Comparison of ENCODE assay signal across 16 cellular contexts in the genomic region with DNA sequence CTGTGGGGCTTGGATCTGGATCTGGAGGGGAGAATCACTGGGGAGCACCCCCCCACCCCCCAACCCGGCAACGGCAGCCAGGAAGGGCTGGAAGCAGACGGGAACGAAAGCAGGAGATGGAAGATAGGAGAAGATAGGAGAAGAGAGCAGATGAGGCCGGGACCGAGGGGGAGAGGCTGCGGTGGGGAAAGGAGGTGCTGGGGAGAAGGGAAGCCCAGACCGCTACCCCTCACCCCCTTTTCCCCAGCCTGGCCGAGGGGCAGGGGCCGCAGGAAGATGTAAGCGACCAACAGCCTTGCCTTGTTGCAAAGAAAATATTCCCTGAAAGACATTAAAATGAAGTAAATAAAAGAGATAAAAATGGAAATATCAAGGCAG. TPM values are rescaled to one million over a fixed set of nuclear protein-coding genes. Genes with fewer than 3 reads are reported as not detected.
DNase-seq lines count a peak whose midpoint lies in the region; ATAC-seq, FAIRE-seq and TF ChIP-seq lines count a peak whose summit lies in the region.
"Had no signal": no experiment of that assay in that cellular context is flagged by ENCODE, and none has a peak within 500 bp of the region (broad histone marks: within the 10 kb centered on the region; RNA-seq: fewer than 3 reads in every experiment).

No MANE protein-coding gene starts in this region.

- in situ Hi-C loops in GM12878 (cut with MboI): no loop called here
- in situ Hi-C loops in HepG2 (cut with HindIII; ENCODE audit: extremely low pct_ligation_motif_present, low pct_unique_long_range_greater_than_20kb): no loop called here

- no peak overlapping the region for H3K14ac ChIP-seq in neuronal stem cell (ENCODE audit: low read length)

- no peak overlapping the region for H3K23ac ChIP-seq in neuronal stem cell (ENCODE audit: low read depth, low read length, poor library complexity)

- peak overlapping the region; percentile 28 for H3K18ac ChIP-seq in neuronal stem cell (ENCODE audit: low read length)

- POLR2A ChIA-PET in GM12878 (lab: Charles Lee): no interaction called here
- POLR2A ChIA-PET in HepG2 (lab: Yijun Ruan, JAX): no interaction called here

- peak overlapping the region; percentile 63 for H2AK5ac ChIP-seq in neuronal stem cell (ENCODE audit: low read depth, low read length)

- peak overlapping the region; percentile 81 for H3K4me2 ChIP-seq in BLaER1
- 0 out of 2 replicates have a peak overlapping the region, but pooled peaks have one; percentile 38 for H3K4me2 ChIP-seq in GM12878 (ENCODE audit: control insufficient read depth, insufficient read depth)
- H3K4me2 ChIP-seq in neuronal stem cell (ENCODE audit: insufficient read depth, low read length, poor library complexity, severe bottlenecking): no peak overlapping the region
- no peak overlapping the region for H3K4me2 ChIP-seq in HepG2 (ENCODE audit: low read depth, low read length)

- H3K9ac ChIP-seq in BLaER1 (peak overlapping the region; percentile 5; the same call in 1 of the 2 replicates), GM12878 (ENCODE audit: control insufficient read depth, insufficient read depth, low read length) (no peak overlapping the region), neuronal stem cell (ENCODE audit: low read depth, low read length, poor library complexity) (no peak overlapping the region), HepG2 (ENCODE audit: insufficient read depth, low read depth, low read length) (no peak overlapping the region)

- DNase-seq in HUDEP-2 (lab: John Stamatoyannopoulos, UW; ENCODE audit: unreplicated experiment in 76 of 76) (peak in 41 of 76 experiments; percentile 34 to 92 (median 64)), GM12878 (ENCODE audit: low read depth, low spot score) (no peak), neuronal stem cell (ENCODE audit: low spot score) (no peak), HepG2 (ENCODE audit: low spot score) (no peak), progenitor cell of endocrine pancreas (ENCODE audit: low spot score, unreplicated experiment) (no peak), natural killer cell (no peak)
- DNase-seq: C1 segment of cervical spinal cord; COR-L47; HCEC 1CT; NCI-H1417 treated with DMSO at 0.1 percent for 48 hours; NK-92 treated with Interleukin-12 subunit alpha and Interleukin-12 subunit beta, amount 100 ng/mL, for 24 hours; SIG-M5 had no signal

- H3K4ac ChIP-seq in neuronal stem cell (ENCODE audit: low read length): no peak overlapping the region

- H4K8ac ChIP-seq in neuronal stem cell (ENCODE audit: low read depth, low read length): no peak overlapping the region

- no peak overlapping the region for H3K4me3 Mint-ChIP-seq in progenitor cell of endocrine pancreas (ENCODE audit: low read depth)
- H3K4me3 Mint-ChIP-seq in natural killer cell: no peak overlapping the region

- ATAC-seq in GM12878 (no peak), HepG2 (no peak), natural killer cell (no peak)

- SMC1A ChIA-PET in GM12878 (lab: Charles Lee; ENCODE audit: uncharacterized antibody, unreplicated experiment): no interaction called here

- no peak overlapping the region for H3K4me3 ChIP-seq in BLaER1
- no peak overlapping the region for H3K4me3 ChIP-seq in GM12878
- H3K4me3 ChIP-seq in neuronal stem cell (ENCODE audit: low read length in 2 of 2): no peak overlapping the region
- H3K4me3 ChIP-seq in HepG2 (replicated peaks in 1 of 3; ENCODE audit: insufficient read depth in 1 of 3, low read depth in 2 of 3, low read length in 3 of 3): no peak overlapping the region

- H3K79me2 ChIP-seq in GM12878 (ENCODE audit: control insufficient read depth, insufficient read depth, low read length) (no peaks in the 10 kb centered on the region), HepG2 (ENCODE audit: insufficient read depth, low read length) (no peaks in the 10 kb centered on the region)

- H2BK12ac ChIP-seq in neuronal stem cell (ENCODE audit: low read length): no peak overlapping the region

- H3K9me3 ChIP-seq in BLaER1 (peaks cover 22% of the 10 kb centered on the region), GM12878 (replicated peaks; ENCODE audit: control insufficient read depth, insufficient read depth, low read length) (peaks cover 2% of the 10 kb centered on the region; the same call in 1 of the 3 replicates), neuronal stem cell (replicated peaks in 1 of 2; ENCODE audit: control insufficient read depth in 2 of 2, insufficient read depth in 1 of 2, low read depth in 1 of 2, low read length in 2 of 2) (peaks cover 7 to 13% of the 10 kb centered on the region in 2 donors), HepG2 (ENCODE audit: low read length) (peaks cover under 1% of the 10 kb centered on the region; the same call in 1 of the 2 replicates)

- no peak overlapping the region for H3K27ac Mint-ChIP-seq in progenitor cell of endocrine pancreas
- no peak overlapping the region for H3K27ac Mint-ChIP-seq in natural killer cell

- no peak for TF ChIP-seq RAD21 in GM12878 (IDR thresholded peaks at IDR 0.05; ENCODE audit: insufficient read depth, low read depth, low read length)
- no peak for TF ChIP-seq RAD21 in HepG2 (CRISPR knock-in tag; IDR thresholded peaks at IDR 0.05)

- RAD21 ChIA-PET in GM12878 (lab: Charles Lee; ENCODE audit: unreplicated experiment): no interaction called here

- H3K36me3 ChIP-seq in BLaER1: no peaks in the 10 kb centered on the region
- H3K36me3 ChIP-seq in GM12878 (ENCODE audit: control insufficient read depth in 2 of 2, insufficient read depth in 2 of 2, low read length in 1 of 2): no peaks in the 10 kb centered on the region
- H3K36me3 ChIP-seq in neuronal stem cell (replicated peaks in 1 of 2; ENCODE audit: control insufficient read depth in 2 of 2, insufficient read depth in 2 of 2, low read length in 2 of 2): no peaks in the 10 kb centered on the region
- H3K36me3 ChIP-seq in HepG2 (replicated peaks in 1 of 2; ENCODE audit: control insufficient read depth in 1 of 2, insufficient read depth in 2 of 2, low read length in 2 of 2): no peaks in the 10 kb centered on the region

- FAIRE-seq in GM12878 (lab: Jason Lieb, UNC) (no peak), HepG2 (lab: Jason Lieb, UNC) (no peak)

- H3K27me3 ChIP-seq in BLaER1 (peaks cover 23% of the 10 kb centered on the region; the same call in 1 of the 2 replicates), GM12878 (replicated peaks in 1 of 2; ENCODE audit: control insufficient read depth in 2 of 2, insufficient read depth in 2 of 2, low read length in 1 of 2) (0 out of 4 replicates have a peak, but pooled peaks cover 0 to 6% of the 10 kb centered on the region in 2 experiments), neuronal stem cell (ENCODE audit: control insufficient read depth in 3 of 3, insufficient read depth in 3 of 3, low read depth in 1 of 3, low read length in 3 of 3) (peaks cover 0 to 14% (median 11%) of the 10 kb centered on the region in 3 experiments), HepG2 (ENCODE audit: control insufficient read depth in 1 of 2, insufficient read depth in 2 of 2, low read length in 2 of 2) (peaks cover 21 to 59% of the 10 kb centered on the region in 2 experiments; a peak in 4 of 5 replicates)

- H2BK15ac ChIP-seq in neuronal stem cell (ENCODE audit: low read length): peak overlapping the region; percentile 24

- CTCF ChIA-PET in GM12878 (lab: Yijun Ruan, JAX): no interaction called here
- CTCF ChIA-PET in HepG2 (lab: Yijun Ruan, JAX; ENCODE audit: low intra/inter-chr PET ratio, low total read pairs): no interaction called here

- H3K36me3 Mint-ChIP-seq in progenitor cell of endocrine pancreas (ENCODE audit: insufficient read depth): no peaks in the 10 kb centered on the region
- H3K36me3 Mint-ChIP-seq in natural killer cell: no peaks in the 10 kb centered on the region

- no peak overlapping the region for H4K91ac ChIP-seq in neuronal stem cell (ENCODE audit: low read depth, low read length, poor library complexity)

- intact Hi-C loops in GM12878 (cut with micrococcal nuclease; ENCODE audit: unreplicated experiment): no loop called here
- intact Hi-C loops in HepG2 (cut with micrococcal nuclease; ENCODE audit: unreplicated experiment): no loop called here
- intact Hi-C loops in natural killer cell (cut with micrococcal nuclease): no loop called here

- H3K27ac ChIP-seq in BLaER1 (peak overlapping the region; percentile 61), GM12878 (ENCODE audit: control insufficient read depth, insufficient read depth) (no peak overlapping the region), neuronal stem cell (replicated peaks; ENCODE audit: low read length) (no peak overlapping the region), HepG2 (ENCODE audit: extremely low read length, insufficient read depth, low read length) (no peak overlapping the region)

- 16% methylated on average over 11 of the region's 11 CpGs for WGBS in GM12878 (ENCODE audit: insufficient coverage, insufficient replicate concordance, low lambda C conversion rate, missing lambda C conversion rate)
- WGBS in neuronal stem cell (ENCODE audit: extremely low coverage in 2 of 2, insufficient read length in 2 of 2, insufficient replicate concordance in 1 of 2), 2 donors: no CpG with 5 or more reads among the region's 11 CpGs
- 28% methylated on average over 11 of the region's 11 CpGs for WGBS in HepG2 (ENCODE audit: low lambda C conversion rate)

- no peak for TF ChIP-seq POLR2A in GM12878 (IDR thresholded peaks at IDR 0.05; ENCODE audit: low read depth, low read length)
- no peak for TF ChIP-seq POLR2A in HepG2 (IDR thresholded peaks at IDR 0.05; ENCODE audit: insufficient read depth in 1 of 2, low read depth in 2 of 2, low read length in 2 of 2)

- H4K20me1 ChIP-seq in BLaER1: no peaks in the 10 kb centered on the region
- no peaks in the 10 kb centered on the region; the same call in 1 of the 2 replicates for H4K20me1 ChIP-seq in GM12878 (ENCODE audit: control insufficient read depth, insufficient read depth)
- H4K20me1 ChIP-seq in HepG2 (ENCODE audit: insufficient read depth, low read length): no peaks in the 10 kb centered on the region; the same call in 1 of the 2 replicates

- TF ChIP-seq CTCF in GM12878 (IDR thresholded peaks at IDR 0.05 in 2 of 3, conservative IDR thresholded peaks at IDR 0.05 in 1 of 3; ENCODE audit: control insufficient read depth in 2 of 3, extremely low read depth in 1 of 3, insufficient read depth in 1 of 3, low read depth in 3 of 3, low read length in 3 of 3) (no peak), HepG2 (CRISPR knock-in tag; IDR thresholded peaks at IDR 0.05) (no peak), progenitor cell of endocrine pancreas (IDR thresholded peaks at IDR 0.05; ENCODE audit: unreplicated experiment) (no peak), natural killer cell (IDR thresholded peaks at IDR 0.05) (no peak)

- peaks cover 4% of the 10 kb centered on the region for H3K9me3 Mint-ChIP-seq in progenitor cell of endocrine pancreas (ENCODE audit: low read depth)
- peaks cover 3 to 4% of the 10 kb centered on the region in 2 donors for H3K9me3 Mint-ChIP-seq in natural killer cell

- peaks cover 33% of the 10 kb centered on the region for H3K4me1 ChIP-seq in BLaER1
- peaks cover 4% of the 10 kb centered on the region for H3K4me1 ChIP-seq in GM12878 (ENCODE audit: control insufficient read depth, insufficient read depth, low read length)
- H3K4me1 ChIP-seq in neuronal stem cell (ENCODE audit: control insufficient read depth in 2 of 2, insufficient read depth in 1 of 2, low read depth in 1 of 2, low read length in 2 of 2): peaks cover 0 to 5% of the 10 kb centered on the region in 2 donors
- H3K4me1 ChIP-seq in HepG2 (ENCODE audit: insufficient read depth, low read length): no peaks in the 10 kb centered on the region

- H2AFZ ChIP-seq in GM12878 (ENCODE audit: control insufficient read depth, low read depth, low read length): no peak overlapping the region
- no peak overlapping the region for H2AFZ ChIP-seq in neuronal stem cell (ENCODE audit: low read length)
- H2AFZ ChIP-seq in HepG2 (ENCODE audit: low read length): no peak overlapping the region

- H2BK5ac ChIP-seq in neuronal stem cell (ENCODE audit: low read length): no peak overlapping the region

- no peak for TF ChIP-seq EP300 in GM12878 (IDR thresholded peaks at IDR 0.05; ENCODE audit: borderline replicate concordance in 1 of 2, control insufficient read depth in 1 of 2, low read depth in 2 of 2, low read length in 2 of 2)
- TF ChIP-seq EP300 in HepG2 (IDR thresholded peaks at IDR 0.05; ENCODE audit: low read depth in 2 of 2, low read length in 2 of 2): no peak
- TF ChIP-seq EP300 in HepG2 (CRISPR knock-in tag; IDR thresholded peaks at IDR 0.05; ENCODE audit: borderline replicate concordance): no peak

- no TSS peak for BruUV-seq in GM12878 (replicated peaks; lab: Mats Ljungman, UMichigan)
- no TSS peak for BruUV-seq in HepG2 (replicated peaks; lab: Mats Ljungman, UMichigan)

- peaks cover 57% of the 10 kb centered on the region for H3K27me3 Mint-ChIP-seq in progenitor cell of endocrine pancreas
- peaks cover 16 to 25% of the 10 kb centered on the region in 2 donors for H3K27me3 Mint-ChIP-seq in natural killer cell (ENCODE audit: low read depth in 2 of 2)

- H3K4me1 Mint-ChIP-seq in progenitor cell of endocrine pancreas (ENCODE audit: low read depth): no peaks in the 10 kb centered on the region
- peaks cover 5% of the 10 kb centered on the region in 2 donors for H3K4me1 Mint-ChIP-seq in natural killer cell

- no peak overlapping the region for H2BK120ac ChIP-seq in neuronal stem cell (ENCODE audit: low read depth, low read length)

- no peaks in the 10 kb centered on the region for H3K79me1 ChIP-seq in neuronal stem cell (ENCODE audit: low read depth, low read length)

RNA-seq across cellular contexts. Expression of a gene that starts 26.8 kb away (rescaled TPM):
- total RNA-seq in GM12878 (2013; cell fraction: nucleolus; rRNA removed): 44.9 and 56.6 TPM in 2 replicates
- total RNA-seq in GM12878 (2014; rRNA removed): 2.3 and 2.8 TPM in 2 replicates
- total RNA-seq in GM12878 (2014; rRNA removed; fragmentation: Illumina TruSeq; extraction: Trizol): 1.3 and 1.5 TPM in 2 replicates
- 35.4 and 42.6 TPM in 2 replicates for total RNA-seq in GM12878 (2021)
- 4.5 TPM for polyA plus RNA-seq in GM12878 (2011; ENCODE audit: low read depth)
- 0.75 and 1.6 TPM in 2 replicates for polyA plus RNA-seq in GM12878 (2011; rRNA removed)
- polyA plus RNA-seq in GM12878 (2011; cell fraction: cytosol; rRNA removed): 1.8 and 2.5 TPM in 2 replicates
- polyA plus RNA-seq in GM12878 (2011; cell fraction: nucleus; rRNA removed): 18.7 and 22.6 TPM in 2 replicates
- 12.9 and 17.4 TPM in 2 replicates for polyA plus RNA-seq in GM12878 (2012)
- polyA plus RNA-seq in GM12878 (2014; fragmentation: Illumina TruSeq; extraction: Trizol): 5.6 and 6.6 TPM in 2 replicates
- 1 to 10 TPM in 1 of 2 experiments, under 1 TPM in 1; 0.69 to 1.5 TPM for polyA plus RNA-seq in GM12878 (2014; fragmentation: Nextera tagmentation; extraction: Ambion mirVana)
- polyA plus RNA-seq in GM12878 (2014; rRNA removed): 10.2 and 15.6 TPM in 2 replicates
- 10 to 100 TPM; 14.2 to 14.9 TPM for polyA plus RNA-seq in GM12878 (2016; fragmentation: Nextera tagmentation; extraction: Ambion mirVana)
- polyA minus RNA-seq in GM12878 (2011; rRNA and poly(A)+ RNA removed): 1.7 and 7.0 TPM in 2 replicates
- polyA minus RNA-seq in GM12878 (2011; cell fraction: cytosol; rRNA and poly(A)+ RNA removed): 4.5 and 5.3 TPM in 2 replicates
- polyA minus RNA-seq in GM12878 (2011; cell fraction: nucleus; rRNA and poly(A)+ RNA removed): 4.8 and 7.7 TPM in 2 replicates
- 8.3 TPM for polyA plus RNA-seq in neuronal stem cell (2013, experiment 1 of 2)
- 8.0 TPM for polyA plus RNA-seq in neuronal stem cell (2013, experiment 2 of 2)
- not detected in 2 replicates for total RNA-seq in HepG2 (2016; rRNA removed; fragmentation: Illumina TruSeq; extraction: Trizol)
- not detected in 2 replicates for total RNA-seq in HepG2 (2016; cell fraction: cytosol; rRNA removed; fragmentation: Illumina TruSeq; extraction: Trizol; ENCODE audit: low read depth)
- not detected in 2 replicates for total RNA-seq in HepG2 (2016; cell fraction: insoluble cytoplasmic fraction; rRNA removed; fragmentation: Illumina TruSeq; extraction: Trizol)
- total RNA-seq in HepG2 (2016; cell fraction: membrane; rRNA removed; fragmentation: Illumina TruSeq; extraction: Trizol): not detected in 2 replicates
- total RNA-seq in HepG2 (2016; cell fraction: nucleus; rRNA removed; fragmentation: Illumina TruSeq; extraction: Trizol): not detected in 2 replicates
- 0.05 and 0.09 TPM in 2 replicates for polyA plus RNA-seq in HepG2 (2011; rRNA removed)
- 0.04 TPM in 1 of 2 replicates, not detected in the other for polyA plus RNA-seq in HepG2 (2011; cell fraction: cytosol; rRNA removed)
- not detected in 2 replicates for polyA plus RNA-seq in HepG2 (2011; cell fraction: nucleus; rRNA removed)
- 0.07 TPM in 1 of 2 replicates, not detected in the other for polyA plus RNA-seq in HepG2 (2012)
- not detected in 2 replicates for polyA plus RNA-seq in HepG2 (2016; cell fraction: cytosol; fragmentation: Illumina TruSeq; extraction: Trizol; ENCODE audit: low read depth)
- polyA plus RNA-seq in HepG2 (2016; cell fraction: insoluble cytoplasmic fraction; fragmentation: Illumina TruSeq; extraction: Trizol; ENCODE audit: low read depth): not detected in 2 replicates
- polyA plus RNA-seq in HepG2 (2016; cell fraction: membrane; fragmentation: Illumina TruSeq; extraction: Trizol; ENCODE audit: low read depth): not detected in 2 replicates
- polyA plus RNA-seq in HepG2 (2016; cell fraction: nucleus; fragmentation: Illumina TruSeq; extraction: Trizol; ENCODE audit: insufficient read depth, low read depth): 0.11 TPM in 1 of 2 replicates, not detected in the other
- polyA minus RNA-seq in HepG2 (2011; rRNA and poly(A)+ RNA removed; ENCODE audit: low replicate concordance): 0.19 and 0.60 TPM in 2 replicates
- polyA minus RNA-seq in HepG2 (2011; cell fraction: cytosol; rRNA and poly(A)+ RNA removed): not detected in 2 replicates
- not detected in 2 replicates for polyA minus RNA-seq in HepG2 (2011; cell fraction: nucleus; rRNA and poly(A)+ RNA removed)
- 12.5 and 12.9 TPM in 2 replicates for total RNA-seq in progenitor cell of endocrine pancreas
- total RNA-seq in natural killer cell: 1 to 10 TPM; 2.5 to 7.8 (median 4.2) TPM
- total RNA-seq: HT1080, RPMI7951 had no signal
- polyA plus RNA-seq: AG04450 had no signal

Comparison
In these comparisons a context has a peak if more than half of its experiments do, and no peak if none do; other contexts are left out.
1. H3K4me2 ChIP-seq: peak in BLaER1 (single experiment) and GM12878 (single experiment); none in neuronal stem cell (single experiment) and HepG2 (single experiment).
2. DNase-seq: peak in HUDEP-2 (41 of 76); none in GM12878 (single experiment), neuronal stem cell (single experiment), HepG2 (single experiment), progenitor cell of endocrine pancreas (single experiment) and natural killer cell (single experiment).